22 cellular contexts compared by ENCODE assay signal in the genomic region with DNA sequence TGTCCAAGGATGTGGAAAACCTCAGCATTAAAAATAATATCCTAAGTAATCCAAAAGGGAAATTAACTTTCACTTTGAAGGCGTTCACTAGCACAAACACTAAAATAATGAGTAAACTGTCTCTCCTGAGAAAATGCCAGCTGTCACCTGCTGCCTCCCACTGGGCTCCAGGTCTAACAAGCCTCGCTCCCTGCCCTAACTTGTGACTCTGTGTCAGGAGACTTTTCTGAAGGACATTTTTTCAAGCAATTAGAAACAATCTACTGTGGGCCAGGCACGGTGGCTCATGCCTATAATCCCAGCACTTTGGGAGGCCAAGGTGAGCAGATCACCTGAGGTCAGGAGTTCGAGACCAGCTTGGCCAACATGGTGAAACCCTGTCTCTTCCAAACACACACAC.
DNase-seq lines count a peak whose midpoint lies in the region; ATAC-seq, FAIRE-seq and TF ChIP-seq lines count a peak whose summit lies in the region.
"Had no signal": no experiment of that assay in that cellular context is flagged by ENCODE, and none has a peak within 500 bp of the region (broad histone marks: within the 10 kb centered on the region; RNA-seq: fewer than 3 reads in every experiment).

No MANE protein-coding gene starts in this region.

- H3K27ac ChIP-seq in SJCRH30 (peak overlapping the region; percentile 51), pancreas (peak overlapping the region in 3 of 4 donors; percentile 14 to 59 (median 57))
- H3K27ac ChIP-seq: heart right ventricle, prostate gland, RWPE1 had no signal

- H3K4me1 ChIP-seq in HAP-1 (peaks cover 35% of the 10 kb centered on the region), SJCRH30 (peaks cover 20% of the 10 kb centered on the region), pancreas (no peaks in the 10 kb centered on the region)
- H3K4me1 ChIP-seq: heart right ventricle, prostate gland had no signal

- no peaks in the 10 kb centered on the region for H3K9me3 ChIP-seq in HAP-1
- no peaks in the 10 kb centered on the region for H3K9me3 ChIP-seq in SJCRH30 (replicated peaks)
- H3K9me3 ChIP-seq in pancreas, result no peaks in the 10 kb centered on the region
- no peaks in the 10 kb centered on the region for H3K9me3 ChIP-seq in T-helper 17 cell (ENCODE audit: control insufficient read depth, low read length, poor library complexity, severe bottlenecking)
- H3K9me3 ChIP-seq: heart right ventricle, prostate gland had no signal

- no peak for FAIRE-seq in pancreas (lab: Jason Lieb, UNC)
- FAIRE-seq: keratinocyte, TTC549 had no signal

- H3K36me3 ChIP-seq in HAP-1 (replicated peaks), result no peaks in the 10 kb centered on the region
- no peaks in the 10 kb centered on the region for H3K36me3 ChIP-seq in SJCRH30
- no peaks in the 10 kb centered on the region for H3K36me3 ChIP-seq in pancreas
- H3K36me3 ChIP-seq: prostate gland had no signal

- no peaks in the 10 kb centered on the region for H3K36me3 Mint-ChIP-seq in T-helper 17 cell (ENCODE audit: low read depth)
- H3K36me3 Mint-ChIP-seq: natural killer cell treated with Interleukin-12 subunit alpha and Interleukin-12 subunit beta and Interleukin-15 and Interleukin-18, amount 100 ng/mL, for 72 hours had no signal

- intact Hi-C loops in pancreas (cut with DNase I), result no loop called here

- no peaks in the 10 kb centered on the region for H3K4me1 Mint-ChIP-seq in T-helper 17 cell
- H3K4me1 Mint-ChIP-seq: central memory CD8-positive, alpha-beta T cell had no signal

- TF ChIP-seq CTCF in pancreas (IDR thresholded peaks at IDR 0.05), result no peak

- no peak overlapping the region for H3K27ac Mint-ChIP-seq in T-helper 17 cell
- H3K27ac Mint-ChIP-seq: natural killer cell treated with Interleukin-12 subunit alpha and Interleukin-12 subunit beta and Interleukin-15 and Interleukin-18, amount 100 ng/mL, for 72 hours had no signal

- no peaks in the 10 kb centered on the region for H3K27me3 ChIP-seq in HAP-1 (ENCODE audit: low read depth)
- H3K27me3 ChIP-seq in SJCRH30, result no peaks in the 10 kb centered on the region
- H3K27me3 ChIP-seq in pancreas, result no peaks in the 10 kb centered on the region
- H3K27me3 ChIP-seq: heart right ventricle had no signal

- peak; percentile 36 to 41 for DNase-seq in HAP-1 (ENCODE audit: low spot score in 2 of 2)
- DNase-seq in NCI-H146 (lab: John Stamatoyannopoulos, UW), result peak; percentile 79
- DNase-seq in SJCRH30, result peak; percentile 49 to 76
- DNase-seq in pancreas, result peak; percentile 62 to 89 (median 76)
- no peak for DNase-seq in stimulated activated CD4-positive, alpha-beta T cell treated with anti-CD3 and anti-CD28 coated beads, Interleukin-2, amount 100 ng/mL, for 48 hours
- DNase-seq in T-helper 17 cell, result no peak
- DNase-seq: activated CD4-positive, alpha-beta T cell treated with anti-CD3 and anti-CD28 coated beads for 48 hours; activated CD8-positive, alpha-beta memory T cell treated with anti-CD3 and anti-CD28 coated beads, Interleukin-2, amount 50 U/mL, for 4 hours; activated gamma-delta T cell; effector memory CD4-positive, alpha-beta T cell; heart right ventricle; Karpas-422; NCI-H2029; stimulated activated CD4-positive, alpha-beta T cell treated with anti-CD3 and anti-CD28 coated beads, Interleukin-4, amount 100 ng/mL, for 4 hours had no signal

- no peak overlapping the region for H3K4me3 Mint-ChIP-seq in T-helper 17 cell
- H3K4me3 Mint-ChIP-seq: central memory CD8-positive, alpha-beta T cell; natural killer cell treated with Interleukin-12 subunit alpha and Interleukin-12 subunit beta and Interleukin-15 and Interleukin-18, amount 100 ng/mL, for 72 hours had no signal

- ATAC-seq in pancreas, result peak; percentile 92 to 97 (median 97)
- no peak for ATAC-seq in GM21717 (IDR thresholded peaks at IDR 0.05; ENCODE audit: unreplicated experiment)
- ATAC-seq in T-helper 17 cell, result no peak
- ATAC-seq: heart right ventricle; natural killer cell treated with Interleukin-12 subunit alpha and Interleukin-12 subunit beta and Interleukin-15 and Interleukin-18, amount 100 ng/mL, for 72 hours had no signal

- WGBS in pancreas, 2 donors, result 35 to 43% methylated on average over 4 of the region's 4 CpGs

- in situ Hi-C loops in HAP-1 (cut with MboI; ENCODE audit: low sequenced_read_pairs), result no loop called here

- no peaks in the 10 kb centered on the region for H3K27me3 Mint-ChIP-seq in T-helper 17 cell
- H3K27me3 Mint-ChIP-seq: central memory CD8-positive, alpha-beta T cell; natural killer cell treated with Interleukin-12 subunit alpha and Interleukin-12 subunit beta and Interleukin-15 and Interleukin-18, amount 100 ng/mL, for 72 hours had no signal

- no peak overlapping the region for H3K4me3 ChIP-seq in HAP-1
- H3K4me3 ChIP-seq in SJCRH30, result peak overlapping the region; percentile 32
- peak overlapping the region in 2 of 4 donors; percentile 15 to 24 for H3K4me3 ChIP-seq in pancreas
- H3K4me3 ChIP-seq: heart right ventricle, prostate gland, smooth muscle cell had no signal

Comparison
In these comparisons a context has a peak if more than half of its experiments do, and no peak if none do; other contexts are left out.
1. DNase-seq: peak in HAP-1 (2 of 2), NCI-H146 (single experiment), SJCRH30 (2 of 2) and pancreas (6 of 6); none in stimulated activated CD4-positive, alpha-beta T cell treated with anti-CD3 and anti-CD28 coated beads, Interleukin-2, amount 100 ng/mL, for 48 hours (0 of 2) and T-helper 17 cell (0 of 3).
2. ATAC-seq: peak in pancreas (4 of 4); none in GM21717 (single experiment) and T-helper 17 cell (single experiment).